In the genomic region with DNA sequence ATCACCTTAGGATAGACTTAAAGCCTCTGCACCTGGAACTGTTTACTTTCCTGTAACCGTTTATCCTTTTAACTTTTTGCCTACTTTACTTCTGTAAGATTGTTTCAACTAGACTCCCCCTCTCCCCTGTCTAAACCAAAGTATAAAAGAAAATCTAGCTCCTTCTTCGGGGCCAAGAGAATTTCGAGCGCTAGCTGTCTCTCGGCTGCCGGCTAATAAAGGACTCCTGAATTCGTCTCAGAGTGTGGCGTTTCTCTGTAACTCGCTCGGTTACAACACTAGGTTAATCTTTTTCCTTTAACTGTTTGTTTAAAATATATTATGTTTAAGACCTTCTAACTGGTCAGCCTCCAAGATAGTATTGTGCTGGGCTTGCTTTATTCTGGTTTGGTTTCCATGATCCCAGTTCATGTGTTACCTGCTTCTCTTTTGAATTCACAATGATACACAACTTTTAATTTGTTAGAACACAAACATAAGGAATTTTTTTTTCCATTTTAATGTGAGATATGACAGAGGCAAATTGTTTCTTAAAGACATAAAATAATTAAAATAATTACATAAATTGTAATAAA, we compare ENCODE assay signal across 8 cellular contexts. TPM values are rescaled to one million over a fixed set of nuclear protein-coding genes. Genes with fewer than 3 reads are reported as not detected.
DNase-seq lines count a peak whose midpoint lies in the region; ATAC-seq, FAIRE-seq and TF ChIP-seq lines count a peak whose summit lies in the region.

No MANE protein-coding gene starts in this region.

- peak overlapping the region; percentile 62 for H3K4me3 ChIP-seq in HEK293 (ENCODE audit: low read depth, low read length)
- peak overlapping the region; percentile 59 to 85 (median 71) for H3K4me3 ChIP-seq in skin epidermis

- FAIRE-seq in D721Med (lab: Jason Lieb, UNC) = no peak

- intact Hi-C loops in activated B cell treated with CpG ODN at 0.5 μM for 24 hours (cut with micrococcal nuclease) = loop anchor here (10.0 kb wide), 2 partner anchors 364 to 1034 kb away; a partner anchor contains a TSS

- H3K27me3 Mint-ChIP-seq in activated B cell treated with CpG ODN at 0.5 μM for 24 hours = no peaks in the 10 kb centered on the region

- H3K4me3 Mint-ChIP-seq in activated B cell treated with CpG ODN at 0.5 μM for 24 hours = peak overlapping the region; percentile 93

- no peak for DNase-seq in activated B cell treated with CpG ODN at 0.5 μM for 24 hours
- DNase-seq in foreskin keratinocyte = no peak
- no peak for DNase-seq in NCI-H128 (lab: John Stamatoyannopoulos, UW; ENCODE audit: unreplicated experiment)
- no peak for DNase-seq in HuH-7.5 (ENCODE audit: low spot score)
- DNase-seq in D341Med (ENCODE audit: low spot score) = no peak
- no peak for DNase-seq in D721Med (ENCODE audit: insufficient read length, low spot score)

- H3K9me3 ChIP-seq in HEK293 (ENCODE audit: control insufficient read depth, insufficient read depth, low read depth, low read length) = no peaks in the 10 kb centered on the region

- H3K27ac ChIP-seq in HEK293 (ENCODE audit: extremely low read depth, low read depth, low read length) = peak overlapping the region; percentile 90
- H3K27ac ChIP-seq in foreskin keratinocyte = peak overlapping the region; percentile 99
- H3K27ac ChIP-seq in skin epidermis = peak overlapping the region in 20 of 21 experiments; percentile 91 to 100 (median 98)

- POLR2A ChIA-PET in HEK293 (lab: Yijun Ruan, JAX) (interaction anchor here (0.7 to 4.0 kb wide), 16 partner anchors 8 to 1030 kb away, joined by 3 to 39 read pairs (median 10); a partner anchor contains a TSS), activated B cell treated with CpG ODN at 0.5 μM for 24 hours (lab: Charles Lee) (interaction anchor here (0.9 to 3.9 kb wide), 20 partner anchors 8 to 258 kb away, joined by 3 to 77 read pairs (median 20); a partner anchor contains a TSS)

- TF ChIP-seq CTCF in HEK293 (tag by site-specific recombination; IDR thresholded peaks at IDR 0.05) = no peak
- no peak for TF ChIP-seq CTCF in activated B cell treated with CpG ODN at 0.5 μM for 24 hours (IDR thresholded peaks at IDR 0.05)
- no peak for TF ChIP-seq CTCF in foreskin keratinocyte (conservative IDR thresholded peaks at IDR 0.05)
- no peak for TF ChIP-seq CTCF in D721Med (IDR thresholded peaks at IDR 0.05; ENCODE audit: insufficient read depth, missing control alignments)

- no peaks in the 10 kb centered on the region for H3K36me3 ChIP-seq in HEK293 (ENCODE audit: control insufficient read depth in 2 of 2, insufficient read depth in 1 of 2, low read length in 2 of 2)

- no peak for ATAC-seq in activated B cell treated with CpG ODN at 0.5 μM for 24 hours (ENCODE audit: low read depth)
- no peak for ATAC-seq in foreskin keratinocyte

- peaks cover 21% of the 10 kb centered on the region for H3K4me1 Mint-ChIP-seq in activated B cell treated with CpG ODN at 0.5 μM for 24 hours

- H3K27me3 ChIP-seq in foreskin keratinocyte = no peaks in the 10 kb centered on the region

- peaks cover 13% of the 10 kb centered on the region for H3K36me3 Mint-ChIP-seq in activated B cell treated with CpG ODN at 0.5 μM for 24 hours (ENCODE audit: low read depth)

- no peaks in the 10 kb centered on the region for H3K9me3 Mint-ChIP-seq in activated B cell treated with CpG ODN at 0.5 μM for 24 hours

- H3K27ac Mint-ChIP-seq in activated B cell treated with CpG ODN at 0.5 μM for 24 hours = peak overlapping the region; percentile 99

- peaks cover 17% of the 10 kb centered on the region for H3K4me1 ChIP-seq in HEK293 (ENCODE audit: control insufficient read depth, insufficient read depth, low read length)
- H3K4me1 ChIP-seq in foreskin keratinocyte = peaks cover 14% of the 10 kb centered on the region

- CTCF ChIA-PET in HEK293 (lab: Yijun Ruan, JAX) (interaction anchor here (0.6 to 5.4 kb wide), 15 partner anchors 10 to 239 kb away, joined by 3 to 72 read pairs (median 8); a partner anchor contains a TSS), activated B cell treated with CpG ODN at 0.5 μM for 24 hours (lab: Charles Lee) (interaction anchor here (0.9 to 4.8 kb wide), 12 partner anchors 9 to 269 kb away, joined by 3 to 62 read pairs (median 14); a partner anchor contains a TSS)

TF ChIP-seq in HEK293, 187 proteins besides CTCF, POLR2A, EP300 and RAD21:
- TF ChIP-seq ZNF155 (tag by site-specific recombination; IDR thresholded peaks at IDR 0.05) (no peak), ZEB2 (tag by site-specific recombination; IDR thresholded peaks at IDR 0.05) (0 out of 2 replicates have a peak, but pooled peaks have one; percentile 3), ZNF335 (tag by site-specific recombination; conservative IDR thresholded peaks at IDR 0.05) (peak; percentile 81)

RNA-seq across cellular contexts. Expression of a gene that starts 8.7 kb away (rescaled TPM):
- total RNA-seq in activated B cell treated with CpG ODN at 0.5 μM for 24 hours (11.9 and 12.3 TPM in 2 replicates), foreskin keratinocyte (17.6 and 27.1 TPM in 2 replicates)
- 22.8 and 34.0 TPM in 2 replicates for polyA plus RNA-seq in foreskin keratinocyte

RNA-seq across cellular contexts. Expression of a gene that starts 19.7 kb away (rescaled TPM):
- total RNA-seq in activated B cell treated with CpG ODN at 0.5 μM for 24 hours (51.7 and 56.1 TPM in 2 replicates), foreskin keratinocyte (57.6 and 59.0 TPM in 2 replicates)
- polyA plus RNA-seq in foreskin keratinocyte = 81.3 and 86.5 TPM in 2 replicates
